ENCODE assay signal across 8 cellular contexts in genomic region chr20:25868650-25868979, GRCh38.
A peak's percentile ranks its signal among the peaks of the same experiment; 100 is the strongest.
DNase-seq lines count a peak whose midpoint lies in the region; ATAC-seq, FAIRE-seq and TF ChIP-seq lines count a peak whose summit lies in the region.
"Not testable (repeated sequence)": the region's sequence is repeated elsewhere in the genome, so short reads cannot be mapped to it uniquely, and the experiment has no call there.

No MANE protein-coding gene starts in this region.

- not testable (repeated sequence) for DNase-seq in HFFc6; activated T-cell treated with anti-CD3 and anti-CD28 coated beads, Interleukin-2, amount 50 U/mL, for 72 hours; cardiac fibroblast (ENCODE audit: low read depth in 2 of 2); fibroblast of pulmonary artery (ENCODE audit: low read depth); keratinocyte (ENCODE audit: low read depth, low spot score); nephron progenitor cell; spleen

- ATAC-seq in activated T-cell treated with anti-CD3 and anti-CD28 coated beads, Interleukin-2, amount 50 U/mL, for 72 hours (replicated peaks in 1 of 2) = not testable (repeated sequence)

- peak overlapping the region; percentile 90 for H3K4me2 ChIP-seq in keratinocyte (ENCODE audit: control insufficient read depth, extremely low read depth, insufficient read depth, low read depth, low read length)

- TF ChIP-seq POLR2A in spleen (IDR thresholded peaks at IDR 0.05) = not testable (repeated sequence)

- not testable (repeated sequence) for H3K9me3 Mint-ChIP-seq in HFFc6; activated T-cell treated with anti-CD3 and anti-CD28 coated beads, Interleukin-2, amount 50 U/mL, for 72 hours
- peaks cover 10% of the 10 kb centered on the region for H3K9me3 Mint-ChIP-seq in nephron progenitor cell

- not testable (repeated sequence) for H3K27me3 Mint-ChIP-seq in HFFc6 (ENCODE audit: insufficient read depth)
- peaks cover 60% of the 10 kb centered on the region for H3K27me3 Mint-ChIP-seq in activated T-cell treated with anti-CD3 and anti-CD28 coated beads, Interleukin-2, amount 50 U/mL, for 72 hours (ENCODE audit: low read depth)
- peaks cover 61% of the 10 kb centered on the region for H3K27me3 Mint-ChIP-seq in nephron progenitor cell (ENCODE audit: low read depth, poor library complexity)

- H3K9ac ChIP-seq in keratinocyte (ENCODE audit: control insufficient read depth, extremely low read depth, insufficient read depth, low read length) = not testable (repeated sequence)

- H2AFZ ChIP-seq in ACC112 (ENCODE audit: low read length, unreplicated experiment) (peak overlapping the region; percentile 27), keratinocyte (ENCODE audit: control insufficient read depth, low read length) (peak overlapping the region; percentile 82)

- H3K27ac ChIP-seq in ACC112 (ENCODE audit: low read depth, low read length); keratinocyte (ENCODE audit: control insufficient read depth, insufficient read depth, low read length); spleen: not testable (repeated sequence)

- dilution Hi-C loops in keratinocyte (cut with MboI; ENCODE audit: extremely low pct_ligation_motif_present, low sequenced_read_pairs) = not testable (repeated sequence)

- WGBS in spleen, 5 donors = 27 to 55% (median 34%) methylated on average over 14 to 17 of the region's 17 CpGs

- H3K27me3 ChIP-seq in ACC112 (ENCODE audit: insufficient read depth, low read length); keratinocyte (ENCODE audit: control insufficient read depth, extremely low read depth, insufficient read depth, low read length): not testable (repeated sequence)
- H3K27me3 ChIP-seq in spleen (replicated peaks in 1 of 7) = peaks cover 0 to 59% (median 8%) of the 10 kb centered on the region in 7 donors

- not testable (repeated sequence) for H3K4me1 ChIP-seq in ACC112 (ENCODE audit: control insufficient read depth, insufficient read depth, low read length, unreplicated experiment); keratinocyte (ENCODE audit: control insufficient read depth, extremely low read depth, insufficient read depth, low read length)
- H3K4me1 ChIP-seq in spleen = peaks cover 0 to 45% (median 23%) of the 10 kb centered on the region in 6 donors

- not testable (repeated sequence) for H3K9me3 ChIP-seq in keratinocyte (ENCODE audit: control insufficient read depth, low read depth, low read length); spleen

- H3K4me3 ChIP-seq in ACC112 (ENCODE audit: low read depth, low read length) = peak overlapping the region; percentile 72
- peak overlapping the region; percentile 43 to 49 for H3K4me3 ChIP-seq in cardiac fibroblast (replicated peaks in 1 of 2; ENCODE audit: low read depth in 2 of 2, low read length in 2 of 2)
- H3K4me3 ChIP-seq in fibroblast of pulmonary artery (replicated peaks; ENCODE audit: low read depth, low read length) = peak overlapping the region; percentile 50
- peak overlapping the region in 2 of 3 experiments; percentile 56 to 62 for H3K4me3 ChIP-seq in keratinocyte (ENCODE audit: control insufficient read depth in 2 of 3, extremely low read depth in 1 of 3, insufficient read depth in 2 of 3, low read depth in 1 of 3, low read length in 3 of 3)
- H3K4me3 ChIP-seq in spleen = peak overlapping the region in 6 of 8 donors; percentile 7 to 68 (median 34)

- intact Hi-C loops in spleen (cut with DNase I; ENCODE audit: low total_unique reads) = not testable (repeated sequence)

- FAIRE-seq in keratinocyte (lab: Jason Lieb, UNC) = not testable (repeated sequence)

- not testable (repeated sequence) for H3K27ac Mint-ChIP-seq in HFFc6; activated T-cell treated with anti-CD3 and anti-CD28 coated beads, Interleukin-2, amount 50 U/mL, for 72 hours; nephron progenitor cell

- not testable (repeated sequence) for H3K9me1 ChIP-seq in keratinocyte (ENCODE audit: control insufficient read depth, extremely low read depth, insufficient read depth, low read length)

- not testable (repeated sequence) for H3K36me3 Mint-ChIP-seq in HFFc6 (ENCODE audit: low read depth); activated T-cell treated with anti-CD3 and anti-CD28 coated beads, Interleukin-2, amount 50 U/mL, for 72 hours (ENCODE audit: insufficient read depth in 2 of 2); nephron progenitor cell (ENCODE audit: low read depth)

- TF ChIP-seq CTCF in HFFc6 (IDR thresholded peaks at IDR 0.05); cardiac fibroblast (IDR thresholded peaks at IDR 0.05; ENCODE audit: low read depth, low read length); fibroblast of pulmonary artery (IDR thresholded peaks at IDR 0.05; ENCODE audit: low read length, missing control alignments); keratinocyte (optimal IDR thresholded peaks at IDR 0.05 in 1 of 3, IDR thresholded peaks at IDR 0.05 in 1 of 3, conservative IDR thresholded peaks at IDR 0.05 in 1 of 3; ENCODE audit: extremely low read depth in 1 of 3, insufficient read depth in 2 of 3, low read length in 3 of 3); nephron progenitor cell (IDR thresholded peaks at IDR 0.05); spleen (IDR thresholded peaks at IDR 0.05 in 8 of 11, conservative IDR thresholded peaks at IDR 0.05 in 3 of 11): not testable (repeated sequence)

- H3K36me3 ChIP-seq in ACC112 (ENCODE audit: insufficient read depth, low read length); keratinocyte (ENCODE audit: control insufficient read depth in 2 of 2, extremely low read depth in 1 of 2, insufficient read depth in 2 of 2, low read length in 2 of 2); spleen: not testable (repeated sequence)

- H4K20me1 ChIP-seq in keratinocyte (ENCODE audit: control insufficient read depth, extremely low read depth, insufficient read depth, low read length) = not testable (repeated sequence)

- H3K4me1 Mint-ChIP-seq in HFFc6 (ENCODE audit: low read depth) = peaks cover 49% of the 10 kb centered on the region
- H3K4me1 Mint-ChIP-seq in activated T-cell treated with anti-CD3 and anti-CD28 coated beads, Interleukin-2, amount 50 U/mL, for 72 hours (ENCODE audit: low read depth) = peaks cover 23% of the 10 kb centered on the region
- H3K4me1 Mint-ChIP-seq in nephron progenitor cell = peaks cover 31% of the 10 kb centered on the region

- peak overlapping the region; percentile 73 for H3K4me3 Mint-ChIP-seq in HFFc6
- H3K4me3 Mint-ChIP-seq in activated T-cell treated with anti-CD3 and anti-CD28 coated beads, Interleukin-2, amount 50 U/mL, for 72 hours = peak overlapping the region; percentile 42 to 55
- peak overlapping the region; percentile 49 for H3K4me3 Mint-ChIP-seq in nephron progenitor cell

- not testable (repeated sequence) for H3K79me2 ChIP-seq in ACC112 (ENCODE audit: control insufficient read depth, insufficient read depth, low read length, unreplicated experiment); keratinocyte (ENCODE audit: control insufficient read depth, insufficient read depth, low read length)
